Comparison of ENCODE assay signal across 10 cellular contexts in genomic region chr16:3113765-3114479, GRCh38. TPM values are rescaled to one million over a fixed set of nuclear protein-coding genes. Genes with fewer than 3 reads are reported as not detected.
DNase-seq lines count a peak whose midpoint lies in the region; ATAC-seq and TF ChIP-seq lines count a peak whose summit lies in the region.
"Had no signal": no experiment of that assay in that cellular context is flagged by ENCODE, and none has a peak within 500 bp of the region (broad histone marks: within the 10 kb centered on the region; RNA-seq: fewer than 3 reads in every experiment).

No MANE protein-coding gene starts in this region.

- peak overlapping the region; percentile 74 for H3K4me2 ChIP-seq in fibroblast of lung (ENCODE audit: extremely low read depth, insufficient read depth, low read length)

- H4K20me1 ChIP-seq in fibroblast of lung (ENCODE audit: control insufficient read depth, extremely low read depth, insufficient read depth, low read length), result no peaks in the 10 kb centered on the region

- H3K9me3 ChIP-seq in fibroblast of lung (ENCODE audit: control insufficient read depth, insufficient read depth, low read depth, low read length) (no peaks in the 10 kb centered on the region), psoas muscle (no peaks in the 10 kb centered on the region), gastroesophageal sphincter (no peaks in the 10 kb centered on the region)

- intact Hi-C loops in psoas muscle (cut with DNase I), result no loop called here

- H2AFZ ChIP-seq in fibroblast of lung (ENCODE audit: low read length), result no peak overlapping the region

- whole genome bisulfite sequencing in psoas muscle, 3 donors, result 38 to 42% (median 38%) methylated on average over 17 of the region's 17 CpGs
- 34 to 70% methylated on average over 2 to 9 of the region's 17 CpGs for WGBS in gastroesophageal sphincter (ENCODE audit: low coverage in 1 of 2), 2 donors

- H3K9ac ChIP-seq in fibroblast of lung (ENCODE audit: insufficient read depth, low read length), result no peak overlapping the region

- ATAC-seq in psoas muscle (peak in 2 of 4 donors; percentile 31 to 56), HG02759 (IDR thresholded peaks at IDR 0.05; ENCODE audit: unreplicated experiment) (no peak), gastroesophageal sphincter (no peak), GM21619 (IDR thresholded peaks at IDR 0.05; ENCODE audit: unreplicated experiment) (no peak), GM18502 (IDR thresholded peaks at IDR 0.05; ENCODE audit: poor library complexity, unreplicated experiment) (no peak)

- TF ChIP-seq CTCF in fibroblast of lung (conservative IDR thresholded peaks at IDR 0.05 in 1 of 2, IDR thresholded peaks at IDR 0.05 in 1 of 2; ENCODE audit: low read depth in 1 of 2, low read length in 2 of 2) (no peak), psoas muscle (IDR thresholded peaks at IDR 0.05) (no peak), gastroesophageal sphincter (IDR thresholded peaks at IDR 0.05) (no peak)

- H3K4me1 ChIP-seq in fibroblast of lung (ENCODE audit: control insufficient read depth, extremely low read depth, insufficient read depth, low read length) (peaks cover 4% of the 10 kb centered on the region), psoas muscle (peaks cover 15% of the 10 kb centered on the region), gastroesophageal sphincter (peaks cover 0 to 41% (median 16%) of the 10 kb centered on the region in 3 donors)

- H3K27ac ChIP-seq in fibroblast of lung (ENCODE audit: insufficient read depth, low read length) (no peak overlapping the region), psoas muscle (no peak overlapping the region), gastroesophageal sphincter (peak overlapping the region in 2 of 4 donors; percentile 73 to 84)
- H3K27ac ChIP-seq: HL-60 had no signal

- peak; percentile 48 for DNase-seq in EL
- peak; percentile 67 for DNase-seq in RKO (ENCODE audit: low spot score)
- peak in 1 of 2 donors; percentile 34 for DNase-seq in fibroblast of lung (ENCODE audit: low read depth in 2 of 2)
- no peak for DNase-seq in psoas muscle
- DNase-seq: SIG-M5 had no signal

- H3K36me3 ChIP-seq in fibroblast of lung (ENCODE audit: control insufficient read depth, insufficient read depth, low read length) (peaks cover 8% of the 10 kb centered on the region), psoas muscle (ENCODE audit: insufficient read depth in 1 of 2, low read depth in 1 of 2) (peaks cover 0 to 37% of the 10 kb centered on the region in 2 donors), gastroesophageal sphincter (peaks cover 0 to 48% of the 10 kb centered on the region in 2 donors)

- TF ChIP-seq EP300 in gastroesophageal sphincter (IDR thresholded peaks at IDR 0.05), result no peak

- TF ChIP-seq POLR2A in gastroesophageal sphincter (IDR thresholded peaks at IDR 0.05), result no peak

- H3K27me3 ChIP-seq in fibroblast of lung (ENCODE audit: control insufficient read depth, insufficient read depth, low read length) (no peaks in the 10 kb centered on the region), psoas muscle (ENCODE audit: insufficient read depth in 3 of 3, low read length in 2 of 3) (no peaks in the 10 kb centered on the region), gastroesophageal sphincter (no peaks in the 10 kb centered on the region)

- peaks cover 3% of the 10 kb centered on the region for H3K79me2 ChIP-seq in fibroblast of lung (ENCODE audit: control insufficient read depth, insufficient read depth, low read length)

- H3K4me3 ChIP-seq in fibroblast of lung (replicated peaks in 1 of 4; ENCODE audit: control extremely low read depth in 1 of 4, insufficient read depth in 1 of 4, low read depth in 3 of 4, low read length in 4 of 4) (peak overlapping the region; percentile 70 to 97 (median 87)), psoas muscle (peak overlapping the region; percentile 71), gastroesophageal sphincter (peak overlapping the region in 1 of 2 donors; percentile 82)

RNA-seq across cellular contexts. Expression of gene ZNF205, which starts 1.5 kb away (rescaled TPM):
- 16.0 and 16.4 TPM in 2 replicates for total RNA-seq in fibroblast of lung
- polyA plus RNA-seq in fibroblast of lung, result 3.4 and 4.4 TPM in 2 replicates
- polyA plus RNA-seq in fibroblast of lung (2012), result 7.9 and 8.4 TPM in 2 replicates
- polyA minus RNA-seq in fibroblast of lung (ENCODE audit: low replicate concordance), result 1.3 and 3.1 TPM in 2 replicates
- 1 to 10 TPM; 1.8 to 4.1 (median 1.9) TPM for total RNA-seq in psoas muscle
- polyA plus RNA-seq in psoas muscle, result 1 to 10 TPM; 1.9 to 5.4 (median 4.6) TPM
- total RNA-seq in gastroesophageal sphincter, result 10 to 100 TPM; 11.6 to 25.8 (median 20.4) TPM

RNA-seq across cellular contexts. Expression of gene ZSCAN10, which starts 14.8 kb away (rescaled TPM):
- total RNA-seq in fibroblast of lung (not detected in 2 replicates), psoas muscle (under 1 TPM in 1 of 4 donors, not detected in 3; 0.16 TPM), gastroesophageal sphincter (1 to 10 TPM in 1 of 4 donors, not detected in 3; 1.7 TPM)
- polyA plus RNA-seq in fibroblast of lung (0.02 TPM in 1 of 2 replicates, not detected in the other), psoas muscle (under 1 TPM in 1 of 3 donors, not detected in 2; 0.07 TPM)
- not detected in 2 replicates for polyA plus RNA-seq in fibroblast of lung (2012)
- polyA minus RNA-seq in fibroblast of lung (ENCODE audit: low replicate concordance), result not detected in 2 replicates

RNA-seq across cellular contexts. Expression of gene ZNF213, which starts 20.9 kb away (rescaled TPM):
- total RNA-seq in fibroblast of lung (5.9 and 8.8 TPM in 2 replicates), psoas muscle (10 to 100 TPM in 1 of 4 donors, 1 to 10 TPM in 3; 8.1 to 11.6 (median 9.2) TPM), gastroesophageal sphincter (10 to 100 TPM in 2 of 4 donors, 1 to 10 TPM in 2; 3.6 to 22.3 (median 12.2) TPM)
- polyA plus RNA-seq in fibroblast of lung (0.43 and 0.52 TPM in 2 replicates), psoas muscle (10 to 100 TPM in 2 of 3 donors, 1 to 10 TPM in 1; 7.9 to 19.1 (median 18.9) TPM)
- polyA plus RNA-seq in fibroblast of lung (2012), result 4.4 and 6.5 TPM in 2 replicates
- 5.7 and 7.7 TPM in 2 replicates for polyA minus RNA-seq in fibroblast of lung (ENCODE audit: low replicate concordance)

RNA-seq across cellular contexts. Expression of gene IL32, which starts 48.5 kb away (rescaled TPM):
- total RNA-seq in fibroblast of lung (4.4 and 5.1 TPM in 2 replicates), psoas muscle (100 to 1,000 TPM in 3 of 4 donors, 10 to 100 TPM in 1; 90.5 to 192 (median 123) TPM), gastroesophageal sphincter (10 to 100 TPM in 3 of 4 donors, 1 to 10 TPM in 1; 2.6 to 39.0 (median 21.6) TPM)
- polyA plus RNA-seq in fibroblast of lung (1.4 and 4.1 TPM in 2 replicates), psoas muscle (100 to 1,000 TPM; 302 to 749 (median 618) TPM)
- polyA plus RNA-seq in fibroblast of lung (2012), result 1.9 and 5.0 TPM in 2 replicates
- 8.2 and 10.2 TPM in 2 replicates for polyA minus RNA-seq in fibroblast of lung (ENCODE audit: low replicate concordance)

Comparison
In these comparisons a context has a peak if more than half of its experiments do, and no peak if none do; other contexts are left out.
1. DNase-seq: peak in EL (single experiment) and RKO (single experiment); none in psoas muscle (0 of 2).